ENCODE assay signal across 26 cellular contexts in the genomic region with DNA sequence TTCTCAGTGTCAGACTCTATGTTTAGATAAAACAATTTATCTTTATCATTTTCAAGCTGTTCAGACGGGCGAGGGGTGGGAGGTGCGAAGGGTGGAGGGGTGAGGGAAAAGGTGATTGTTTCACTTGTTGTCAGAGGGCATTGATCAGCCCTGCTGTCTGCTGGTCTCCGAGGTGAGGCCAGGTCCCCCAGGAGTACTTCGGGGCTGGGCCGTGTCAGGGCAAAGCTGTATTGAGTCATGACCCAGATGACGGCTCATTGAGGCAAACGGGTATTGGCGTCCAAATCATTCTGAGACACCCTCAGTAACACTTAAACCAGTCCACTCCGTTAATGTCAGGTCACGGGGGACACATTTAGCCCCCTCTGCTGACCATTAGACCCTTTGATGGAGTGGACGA.
"Had no signal": no experiment of that assay in that cellular context is flagged by ENCODE, and none has a peak within 500 bp of the region (broad histone marks: within the 10 kb centered on the region; RNA-seq: fewer than 3 reads in every experiment).

No MANE protein-coding gene starts in this region.

- H3K9me3 Mint-ChIP-seq: activated CD4-positive, alpha-beta memory T cell treated with anti-CD3 and anti-CD28 coated beads for 36 hours; activated CD4-positive, alpha-beta T cell treated with anti-CD3 and anti-CD28 coated beads, Interleukin-2, amount 10 ng/mL, durations not matched to agents 24 days and 14 days; activated naive CD4-positive, alpha-beta T cell treated with anti-CD3 and anti-CD28 coated beads, Interleukin-2, amount 50 U/mL, for 24 hours; stimulated activated naive CD8-positive, alpha-beta T cell treated with anti-CD3 and anti-CD28 coated beads, Interleukin-15, amount 100 ng/mL, for 72 hours; T-helper 1 cell treated with Interleukin-12 subunit alpha and Interleukin-12 subunit beta and Interleukin-4 antibody, amounts not matched to agents 30 μg/mL and 1 μg/mL, for 36 hours had no signal

- H3K4me3 ChIP-seq: coronary artery, dorsolateral prefrontal cortex, gastroesophageal sphincter, sigmoid colon, upper lobe of left lung had no signal

- H3K36me3 ChIP-seq: gastroesophageal sphincter, neutrophil, sigmoid colon, upper lobe of left lung had no signal

- DNase-seq: activated CD4-positive, alpha-beta memory T cell treated with anti-CD3 and anti-CD28 coated beads for 36 hours; activated CD4-positive, alpha-beta T cell treated with anti-CD3 and anti-CD28 coated beads, Interleukin-2, amount 10 ng/mL, durations not matched to agents 24 days and 14 days; activated CD8-positive, alpha-beta memory T cell treated with anti-CD3 and anti-CD28 coated beads, Interleukin-2, amount 50 U/mL, for 4 hours; activated gamma-delta T cell treated with Interleukin-2 at 50 U/mL for 16 hours; activated T-cell treated with anti-CD3 and anti-CD28 coated beads, Interleukin-2, amount 50 U/mL, for 1 hour; dorsolateral prefrontal cortex; effector memory CD4-positive, alpha-beta T cell; erythroblast; head of caudate nucleus; hippocampal formation; kidney; naive thymus-derived CD8-positive, alpha-beta T cell; sigmoid colon; small intestine; stimulated activated CD4-positive, alpha-beta T cell treated with anti-CD3 and anti-CD28 coated beads, Interleukin-4, amount 100 ng/mL, for 24 hours; stimulated activated naive CD8-positive, alpha-beta T cell treated with anti-CD3 and anti-CD28 coated beads, Interleukin-15, amount 100 ng/mL, for 72 hours; substantia nigra; SW 1271; T-helper 9 cell; upper lobe of left lung had no signal

- H3K9me3 ChIP-seq: gastroesophageal sphincter, neutrophil, sigmoid colon, upper lobe of left lung had no signal

- H3K4me3 Mint-ChIP-seq: activated CD4-positive, alpha-beta memory T cell treated with anti-CD3 and anti-CD28 coated beads for 36 hours; activated CD4-positive, alpha-beta T cell treated with anti-CD3 and anti-CD28 coated beads, Interleukin-2, amount 10 ng/mL, durations not matched to agents 24 days and 14 days; activated naive CD4-positive, alpha-beta T cell treated with anti-CD3 and anti-CD28 coated beads, Interleukin-2, amount 50 U/mL, for 24 hours; naive thymus-derived CD8-positive, alpha-beta T cell; stimulated activated memory B cell treated with anti-CD40 and anti-IgM and Interleukin-4, amounts not matched to agents 10 μg/mL and 1 μg/mL and 100 μg/mL, for 72 hours; stimulated activated naive CD8-positive, alpha-beta T cell treated with anti-CD3 and anti-CD28 coated beads, Interleukin-15, amount 100 ng/mL, for 72 hours; T-helper 1 cell treated with Interleukin-12 subunit alpha and Interleukin-12 subunit beta and Interleukin-4 antibody, amounts not matched to agents 30 μg/mL and 1 μg/mL, for 36 hours had no signal

- H3K4me1 ChIP-seq: gastroesophageal sphincter, sigmoid colon, upper lobe of left lung had no signal

- H3K27me3 ChIP-seq: upper lobe of left lung had no signal

- H3K36me3 Mint-ChIP-seq: activated CD4-positive, alpha-beta memory T cell treated with anti-CD3 and anti-CD28 coated beads for 36 hours; naive thymus-derived CD8-positive, alpha-beta T cell; stimulated activated memory B cell treated with anti-CD40 and anti-IgM and Interleukin-4, amounts not matched to agents 10 μg/mL and 1 μg/mL and 100 μg/mL, for 72 hours had no signal

- H3K27ac ChIP-seq: coronary artery, gastroesophageal sphincter, neutrophil, sigmoid colon, upper lobe of left lung had no signal

- H3K27ac Mint-ChIP-seq: activated CD4-positive, alpha-beta memory T cell treated with anti-CD3 and anti-CD28 coated beads for 36 hours; activated CD4-positive, alpha-beta T cell treated with anti-CD3 and anti-CD28 coated beads, Interleukin-2, amount 10 ng/mL, durations not matched to agents 24 days and 14 days; activated naive CD4-positive, alpha-beta T cell treated with anti-CD3 and anti-CD28 coated beads, Interleukin-2, amount 50 U/mL, for 24 hours; naive thymus-derived CD8-positive, alpha-beta T cell; stimulated activated memory B cell treated with anti-CD40 and anti-IgM and Interleukin-4, amounts not matched to agents 10 μg/mL and 1 μg/mL and 100 μg/mL, for 72 hours; stimulated activated naive CD8-positive, alpha-beta T cell treated with anti-CD3 and anti-CD28 coated beads, Interleukin-15, amount 100 ng/mL, for 72 hours; T-helper 1 cell treated with Interleukin-12 subunit alpha and Interleukin-12 subunit beta and Interleukin-4 antibody, amounts not matched to agents 30 μg/mL and 1 μg/mL, for 36 hours had no signal

- H3K4me1 Mint-ChIP-seq: activated naive CD4-positive, alpha-beta T cell treated with anti-CD3 and anti-CD28 coated beads, Interleukin-2, amount 50 U/mL, for 24 hours; naive thymus-derived CD8-positive, alpha-beta T cell; stimulated activated memory B cell treated with anti-CD40 and anti-IgM and Interleukin-4, amounts not matched to agents 10 μg/mL and 1 μg/mL and 100 μg/mL, for 72 hours had no signal
